Comparison of ENCODE assay signal across 8 cellular contexts in the genomic region with DNA sequence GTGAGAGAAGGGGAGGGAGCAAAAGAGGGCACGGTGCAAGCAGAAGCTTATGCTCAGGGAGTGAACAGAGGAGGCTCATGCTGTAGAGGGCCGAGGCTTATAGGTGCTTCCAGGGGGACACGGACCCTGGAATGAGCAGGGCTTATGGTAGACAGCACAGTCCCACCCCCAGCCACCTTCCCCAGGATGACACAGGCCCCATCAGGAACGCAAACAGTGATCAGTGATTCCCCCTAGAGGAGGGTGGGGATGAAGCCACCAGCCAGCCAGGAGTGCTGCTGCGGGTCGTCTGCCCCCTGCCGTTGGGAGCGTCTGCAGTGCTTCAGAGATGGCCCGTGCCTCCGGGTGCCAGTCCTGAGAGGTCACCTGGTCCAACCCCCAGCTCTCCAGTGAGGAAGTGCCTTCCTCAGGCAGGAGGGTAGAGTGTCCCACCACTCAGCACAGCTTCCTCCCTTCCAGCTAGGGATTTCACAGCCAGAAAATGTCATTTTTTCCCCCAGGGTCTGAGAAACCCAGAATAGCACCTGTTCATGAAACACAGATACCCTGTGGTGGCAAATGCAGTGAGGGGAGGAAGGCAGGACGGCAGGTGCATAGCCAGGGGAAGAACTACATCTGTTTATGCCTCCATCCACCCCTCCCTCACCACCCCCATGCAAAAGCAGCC.
DNase-seq lines count a peak whose midpoint lies in the region; ATAC-seq and TF ChIP-seq lines count a peak whose summit lies in the region.

No MANE protein-coding gene starts in this region.

- H3K9me3 ChIP-seq in RWPE2 (ENCODE audit: severe bottlenecking) = no peaks in the 10 kb centered on the region
- no peaks in the 10 kb centered on the region for H3K9me3 ChIP-seq in spleen

- peaks cover 9% of the 10 kb centered on the region for H3K4me1 ChIP-seq in RWPE2 (ENCODE audit: insufficient read depth, poor library complexity, severe bottlenecking)
- H3K4me1 ChIP-seq in spleen = no peaks in the 10 kb centered on the region

- H3K4me3 ChIP-seq in LNCaP clone FGC (ENCODE audit: low read depth, low read length) (no peak overlapping the region), RWPE2 (ENCODE audit: severe bottlenecking) (no peak overlapping the region), spleen (no peak overlapping the region)

- TF ChIP-seq POLR2A in spleen (IDR thresholded peaks at IDR 0.05) = no peak

- H3K36me3 ChIP-seq in RWPE2 (ENCODE audit: low read depth) (no peaks in the 10 kb centered on the region), spleen (no peaks in the 10 kb centered on the region)

- intact Hi-C loops in Right ventricle myocardium inferior (cut with DNase I) = no loop called here
- intact Hi-C loops in cardiac septum (cut with DNase I) = no loop called here
- intact Hi-C loops in left ventricle myocardium superior (cut with micrococcal nuclease) = no loop called here
- intact Hi-C loops in spleen (cut with DNase I; ENCODE audit: low total_unique reads) = no loop called here

- peaks cover 6% of the 10 kb centered on the region for H3K27me3 ChIP-seq in RWPE2 (ENCODE audit: insufficient read depth, poor library complexity, severe bottlenecking)
- H3K27me3 ChIP-seq in spleen (replicated peaks in 1 of 7) = peaks cover 0 to 16% (median 0%) of the 10 kb centered on the region in 7 donors

- DNase-seq in Right ventricle myocardium inferior (ENCODE audit: missing footprints) (no peak), cardiac septum (ENCODE audit: low spot score) (no peak), LNCaP clone FGC (ENCODE audit: low read depth) (no peak), RWPE2 (ENCODE audit: low spot score) (no peak), left ventricle myocardium superior (peak; percentile 75), spleen (peak; percentile 82)
- peak in 3 of 4 experiments; percentile 8 to 19 (median 16) for DNase-seq in activated naive CD4-positive, alpha-beta T cell (lab: John Stamatoyannopoulos, UW)

- H3K27ac ChIP-seq in RWPE2 (ENCODE audit: poor library complexity, severe bottlenecking) (no peak overlapping the region), spleen (no peak overlapping the region)

- WGBS in spleen, 5 donors = 15 to 19% (median 18%) methylated on average over 10 to 11 of the region's 11 CpGs

- peak; percentile 82 for TF ChIP-seq CTCF in LNCaP clone FGC (IDR thresholded peaks at IDR 0.05; ENCODE audit: control insufficient read depth, extremely low read depth, insufficient read depth)
- peak; percentile 40 for TF ChIP-seq CTCF in RWPE2 (IDR thresholded peaks at IDR 0.05; ENCODE audit: poor library complexity, severe bottlenecking)
- TF ChIP-seq CTCF in spleen (IDR thresholded peaks at IDR 0.05 in 8 of 11, conservative IDR thresholded peaks at IDR 0.05 in 3 of 11) = peak; percentile 11 to 63 (median 54)

- ATAC-seq in Right ventricle myocardium inferior (peak; percentile 74), RWPE2 (ENCODE audit: low read depth) (peak; percentile 76), left ventricle myocardium superior (peak; percentile 80), HG02763 (IDR thresholded peaks at IDR 0.05; ENCODE audit: unreplicated experiment) (no peak)

Comparison
In these comparisons a context has a peak if more than half of its experiments do, and no peak if none do; other contexts are left out.
1. DNase-seq: peak in activated naive CD4-positive, alpha-beta T cell (3 of 4), left ventricle myocardium superior (single experiment) and spleen (single experiment); none in Right ventricle myocardium inferior (single experiment), cardiac septum (single experiment), LNCaP clone FGC (single experiment) and RWPE2 (single experiment).
2. Peak in every context shown above with its lines, with median percentiles within 50 percentile points of each other: CTCF ChIP-seq.